Comparison of ENCODE assay signal across 9 cellular contexts in the genomic region with DNA sequence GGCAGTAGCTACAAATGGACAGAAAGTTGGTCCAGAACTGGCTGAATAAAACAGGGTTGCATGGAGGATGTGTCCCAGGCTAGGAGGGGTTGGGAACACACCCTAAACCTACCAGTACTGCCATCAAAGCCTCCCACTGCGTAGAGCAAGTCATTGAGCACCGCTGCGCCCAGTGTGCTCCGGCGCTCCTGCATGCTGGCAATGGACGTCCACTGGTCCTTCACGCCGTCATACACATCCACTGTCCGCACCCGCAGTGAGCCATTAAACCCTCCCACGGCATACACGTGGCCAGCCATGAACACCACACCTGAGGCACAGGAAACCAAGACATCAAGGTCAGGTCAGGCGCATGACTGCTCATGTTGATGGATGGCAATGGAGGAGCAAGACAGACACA.
"Had no signal": no experiment of that assay in that cellular context is flagged by ENCODE, and none has a peak within 500 bp of the region (broad histone marks: within the 10 kb centered on the region; RNA-seq: fewer than 3 reads in every experiment).

No MANE protein-coding gene starts in this region.

- H3K9me3 ChIP-seq: HAP-1 had no signal

- H3K36me3 ChIP-seq: HAP-1 had no signal

- H3K27ac Mint-ChIP-seq: HFFc6 had no signal

- DNase-seq: GM23248, GOT3, H7, HFFc6, KBM-7 had no signal

- H3K9me3 Mint-ChIP-seq: HFFc6, IgD-negative memory B cell had no signal

- FAIRE-seq: HepG2 had no signal

- H3K9ac ChIP-seq: GM23248 had no signal

- H3K4me1 Mint-ChIP-seq: IgD-negative memory B cell had no signal

- H3K4me3 Mint-ChIP-seq: HFFc6, IgD-negative memory B cell had no signal

- H3K27ac ChIP-seq: GM23248 had no signal

- ATAC-seq: HCT116, HepG2 had no signal

- H2AFZ ChIP-seq: GM23248 had no signal

- H3K4me3 ChIP-seq: GM23248, HAP-1 had no signal
